In genomic region chr10:110042181-110042580, GRCh38 we compare ENCODE assay signal across 15 cellular contexts. TPM values are rescaled to one million over a fixed set of nuclear protein-coding genes. Genes with fewer than 3 reads are reported as not detected.
DNase-seq lines count a peak whose midpoint lies in the region; ATAC-seq and TF ChIP-seq lines count a peak whose summit lies in the region.
"Had no signal": no experiment of that assay in that cellular context is flagged by ENCODE, and none has a peak within 500 bp of the region (broad histone marks: within the 10 kb centered on the region; RNA-seq: fewer than 3 reads in every experiment).

No MANE protein-coding gene starts in this region.

- peak; percentile 15 for DNase-seq in Calu3
- DNase-seq in amniotic epithelial cell (ENCODE audit: low read depth), result peak; percentile 22
- DNase-seq in fibroblast of the aortic adventitia (ENCODE audit: low read depth), result peak; percentile 55
- DNase-seq in natural killer cell, result no peak
- DNase-seq in BE2C, result no peak
- no peak for DNase-seq in activated CD4-positive, alpha-beta T cell treated with anti-CD3 and anti-CD28 coated beads, Interleukin-2, amount 10 ng/mL, durations not matched to agents 24 days and 14 days
- no peak for DNase-seq in NCI-H1417 (lab: John Stamatoyannopoulos, UW)
- DNase-seq: activated CD8-positive, alpha-beta memory T cell treated with anti-CD3 and anti-CD28 coated beads, Interleukin-2, amount 50 U/mL, for 48 hours; activated naive CD4-positive, alpha-beta T cell treated with anti-CD3 and anti-CD28 coated beads, Interleukin-2, amount 50 U/mL, for 16 hours; KBM-7; NCI-H1105 treated with DMSO at 0.1 percent for 48 hours; NCI-H226 had no signal

- H3K4me3 ChIP-seq in fibroblast of the aortic adventitia (ENCODE audit: low read depth, low read length) (no peak overlapping the region), BE2C (ENCODE audit: low read depth, low read length) (no peak overlapping the region)

- no peaks in the 10 kb centered on the region for H3K27me3 ChIP-seq in BE2C

- no peak overlapping the region for H3K4me3 Mint-ChIP-seq in Calu3 (ENCODE audit: low read depth, unreplicated experiment)
- peak overlapping the region; percentile 31 for H3K4me3 Mint-ChIP-seq in natural killer cell
- no peak overlapping the region for H3K4me3 Mint-ChIP-seq in activated CD4-positive, alpha-beta T cell treated with anti-CD3 and anti-CD28 coated beads, Interleukin-2, amount 10 ng/mL, durations not matched to agents 24 days and 14 days
- H3K4me3 Mint-ChIP-seq: T-helper 1 cell treated with Interleukin-12 subunit alpha and Interleukin-12 subunit beta and Interleukin-4 antibody, amounts not matched to agents 30 μg/mL and 1 μg/mL, for 36 hours had no signal

- H3K27ac Mint-ChIP-seq in Calu3 (ENCODE audit: unreplicated experiment) (no peak overlapping the region), natural killer cell (peak overlapping the region; percentile 81 to 86)
- H3K27ac Mint-ChIP-seq in activated CD4-positive, alpha-beta T cell treated with anti-CD3 and anti-CD28 coated beads, Interleukin-2, amount 10 ng/mL, durations not matched to agents 24 days and 14 days, result no peak overlapping the region
- H3K27ac Mint-ChIP-seq: T-helper 1 cell treated with Interleukin-12 subunit alpha and Interleukin-12 subunit beta and Interleukin-4 antibody, amounts not matched to agents 30 μg/mL and 1 μg/mL, for 36 hours had no signal

- no TSS peak for BruUV-seq in Calu3 (replicated peaks; lab: Mats Ljungman, UMichigan)

- no peaks in the 10 kb centered on the region for H3K9me3 ChIP-seq in BE2C

- H3K36me3 Mint-ChIP-seq in Calu3 (ENCODE audit: insufficient read depth, unreplicated experiment) (no peaks in the 10 kb centered on the region), natural killer cell (no peaks in the 10 kb centered on the region)
- H3K36me3 Mint-ChIP-seq in activated CD4-positive, alpha-beta T cell treated with anti-CD3 and anti-CD28 coated beads, Interleukin-2, amount 10 ng/mL, durations not matched to agents 24 days and 14 days (ENCODE audit: low read depth), result peaks cover 19% of the 10 kb centered on the region

- no peak for TF ChIP-seq CTCF in Calu3 (IDR thresholded peaks at IDR 0.05; ENCODE audit: unreplicated experiment)
- TF ChIP-seq CTCF in fibroblast of the aortic adventitia (IDR thresholded peaks at IDR 0.05; ENCODE audit: insufficient read depth, low read length), result no peak
- no peak for TF ChIP-seq CTCF in natural killer cell (IDR thresholded peaks at IDR 0.05)
- TF ChIP-seq CTCF in BE2C (IDR thresholded peaks at IDR 0.05; ENCODE audit: low read depth, low read length), result no peak

- H3K4me1 Mint-ChIP-seq in Calu3 (ENCODE audit: low read depth, unreplicated experiment) (peaks cover 29% of the 10 kb centered on the region), natural killer cell (peaks cover 51 to 63% of the 10 kb centered on the region in 2 donors)
- H3K4me1 Mint-ChIP-seq in activated CD4-positive, alpha-beta T cell treated with anti-CD3 and anti-CD28 coated beads, Interleukin-2, amount 10 ng/mL, durations not matched to agents 24 days and 14 days, result peaks cover 29% of the 10 kb centered on the region

- no peaks in the 10 kb centered on the region; the same call in 1 of the 2 replicates for H3K4me1 ChIP-seq in BE2C

- intact Hi-C loops in Calu3 (cut with micrococcal nuclease; ENCODE audit: unreplicated experiment), result loop anchor here (2.0 kb wide), 1 partner anchor 35 kb away; no protein-coding TSS in a partner anchor
- intact Hi-C loops in natural killer cell (cut with micrococcal nuclease), result loop anchor here (5.0 kb wide), 2 partner anchors 35 kb away; partner anchors contain the start of gene ADD3
- intact Hi-C loops in activated CD4-positive, alpha-beta T cell treated with anti-CD3 and anti-CD28 coated beads, Interleukin-2, amount 10 ng/mL, durations not matched to agents 24 days and 14 days (cut with micrococcal nuclease), result no loop called here

- H3K36me3 ChIP-seq in BE2C, result no peaks in the 10 kb centered on the region

- H3K9me3 Mint-ChIP-seq in Calu3 (ENCODE audit: low read depth, unreplicated experiment), result no peaks in the 10 kb centered on the region
- no peaks in the 10 kb centered on the region for H3K9me3 Mint-ChIP-seq in natural killer cell
- peaks cover 3% of the 10 kb centered on the region for H3K9me3 Mint-ChIP-seq in activated CD4-positive, alpha-beta T cell treated with anti-CD3 and anti-CD28 coated beads, Interleukin-2, amount 10 ng/mL, durations not matched to agents 24 days and 14 days

- no peaks in the 10 kb centered on the region for H3K27me3 Mint-ChIP-seq in Calu3 (ENCODE audit: unreplicated experiment)
- no peaks in the 10 kb centered on the region for H3K27me3 Mint-ChIP-seq in natural killer cell (ENCODE audit: low read depth in 2 of 2)
- no peaks in the 10 kb centered on the region for H3K27me3 Mint-ChIP-seq in activated CD4-positive, alpha-beta T cell treated with anti-CD3 and anti-CD28 coated beads, Interleukin-2, amount 10 ng/mL, durations not matched to agents 24 days and 14 days

- CTCF ChIA-PET in Calu3 (lab: Charles Lee), result interaction anchor here (0.6 to 1.0 kb wide), 2 partner anchors 35 to 219 kb away, joined by 4 to 5 read pairs; no protein-coding TSS in a partner anchor

- ATAC-seq in natural killer cell, result peak in 2 of 3 donors; percentile 56 to 58
- no peak for ATAC-seq in SK-N-SH treated with all-trans-retinoic acid at 6 μM for 48 hours
- ATAC-seq: activated CD4-positive, CD25-positive, alpha-beta regulatory T cell treated with anti-CD3 and anti-CD28 coated beads, Interleukin-2, amount 50 U/mL, for 24 hours had no signal

TF ChIP-seq in SK-N-SH treated with all-trans-retinoic acid at 6 μM for 48 hours, 23 proteins besides CTCF, POLR2A, EP300 and RAD21:
- TF ChIP-seq ZFP30 (CRISPR knock-in tag; IDR thresholded peaks at IDR 0.05), result no peak
- no peak for TF ChIP-seq ARNTL (CRISPR knock-in tag; IDR thresholded peaks at IDR 0.05; ENCODE audit: borderline replicate concordance, low read depth)
- TF ChIP-seq, protein P1, sequence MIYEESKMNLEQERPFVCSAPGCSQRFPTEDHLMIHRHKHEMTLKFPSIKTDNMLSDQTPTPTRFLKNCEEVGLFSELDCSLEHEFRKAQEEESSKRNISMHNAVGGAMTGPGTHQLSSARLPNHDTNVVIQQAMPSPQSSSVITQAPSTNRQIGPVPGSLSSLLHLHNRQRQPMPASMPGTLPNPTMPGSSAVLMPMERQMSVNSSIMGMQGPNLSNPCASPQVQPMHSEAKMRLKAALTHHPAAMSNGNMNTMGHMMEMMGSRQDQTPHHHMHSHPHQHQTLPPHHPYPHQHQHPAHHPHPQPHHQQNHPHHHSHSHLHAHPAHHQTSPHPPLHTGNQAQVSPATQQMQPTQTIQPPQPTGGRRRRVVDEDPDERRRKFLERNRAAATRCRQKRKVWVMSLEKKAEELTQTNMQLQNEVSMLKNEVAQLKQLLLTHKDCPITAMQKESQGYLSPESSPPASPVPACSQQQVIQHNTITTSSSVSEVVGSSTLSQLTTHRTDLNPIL (CRISPR knock-in tag; IDR thresholded peaks at IDR 0.05; ENCODE audit: low read depth), result no peak
- TF ChIP-seq ZFP3 (CRISPR knock-in tag; IDR thresholded peaks at IDR 0.05), result no peak
- no peak for TF ChIP-seq BACH2 (CRISPR knock-in tag; IDR thresholded peaks at IDR 0.05; ENCODE audit: borderline replicate concordance)
- TF ChIP-seq, protein P2, sequence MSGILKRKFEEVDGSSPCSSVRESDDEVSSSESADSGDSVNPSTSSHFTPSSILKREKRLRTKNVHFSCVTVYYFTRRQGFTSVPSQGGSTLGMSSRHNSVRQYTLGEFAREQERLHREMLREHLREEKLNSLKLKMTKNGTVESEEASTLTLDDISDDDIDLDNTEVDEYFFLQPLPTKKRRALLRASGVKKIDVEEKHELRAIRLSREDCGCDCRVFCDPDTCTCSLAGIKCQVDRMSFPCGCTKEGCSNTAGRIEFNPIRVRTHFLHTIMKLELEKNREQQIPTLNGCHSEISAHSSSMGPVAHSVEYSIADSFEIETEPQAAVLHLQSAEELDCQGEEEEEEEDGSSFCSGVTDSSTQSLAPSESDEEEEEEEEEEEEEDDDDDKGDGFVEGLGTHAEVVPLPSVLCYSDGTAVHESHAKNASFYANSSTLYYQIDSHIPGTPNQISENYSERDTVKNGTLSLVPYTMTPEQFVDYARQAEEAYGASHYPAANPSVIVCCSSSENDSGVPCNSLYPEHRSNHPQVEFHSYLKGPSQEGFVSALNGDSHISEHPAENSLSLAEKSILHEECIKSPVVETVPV (CRISPR knock-in tag; IDR thresholded peaks at IDR 0.05), result no peak
- TF ChIP-seq, protein P3, sequence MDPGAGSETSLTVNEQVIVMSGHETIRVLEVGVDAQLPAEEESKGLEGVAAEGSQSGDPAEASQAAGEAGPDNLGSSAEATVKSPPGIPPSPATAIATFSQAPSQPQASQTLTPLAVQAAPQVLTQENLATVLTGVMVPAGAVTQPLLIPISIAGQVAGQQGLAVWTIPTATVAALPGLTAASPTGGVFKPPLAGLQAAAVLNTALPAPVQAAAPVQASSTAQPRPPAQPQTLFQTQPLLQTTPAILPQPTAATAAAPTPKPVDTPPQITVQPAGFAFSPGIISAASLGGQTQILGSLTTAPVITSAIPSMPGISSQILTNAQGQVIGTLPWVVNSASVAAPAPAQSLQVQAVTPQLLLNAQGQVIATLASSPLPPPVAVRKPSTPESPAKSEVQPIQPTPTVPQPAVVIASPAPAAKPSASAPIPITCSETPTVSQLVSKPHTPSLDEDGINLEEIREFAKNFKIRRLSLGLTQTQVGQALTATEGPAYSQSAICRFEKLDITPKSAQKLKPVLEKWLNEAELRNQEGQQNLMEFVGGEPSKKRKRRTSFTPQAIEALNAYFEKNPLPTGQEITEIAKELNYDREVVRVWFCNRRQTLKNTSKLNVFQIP (CRISPR knock-in tag; IDR thresholded peaks at IDR 0.05; ENCODE audit: borderline replicate concordance, low read depth), result no peak
- TF ChIP-seq ZC3H10 (CRISPR knock-in tag; IDR thresholded peaks at IDR 0.05), result no peak
- TF ChIP-seq ISL1 (CRISPR knock-in tag; IDR thresholded peaks at IDR 0.05), result no peak
TF ChIP-seq in SK-N-SH treated with all-trans-retinoic acid at 6 μM for 48 hours: peak in this region for 0.

RNA-seq across cellular contexts. Expression of gene ADD3, which starts 34.4 kb away (rescaled TPM):
- total RNA-seq in Calu3 (2022) (54.9 and 64.4 TPM in 2 replicates), fibroblast of the aortic adventitia (ENCODE audit: low replicate concordance) (127 and 524 TPM in 2 replicates), natural killer cell (100 to 1,000 TPM; 341 to 437 (median 344) TPM)
- 26.0 TPM for polyA plus RNA-seq in BE2C (2012; ENCODE audit: insufficient read depth, insufficient read length, low read depth)
- total RNA-seq in activated CD4-positive, alpha-beta T cell treated with anti-CD3 and anti-CD28 coated beads, Interleukin-2, amount 10 ng/mL, durations not matched to agents 24 days and 14 days, result 28.4 and 28.9 TPM in 2 replicates

Comparison
In these comparisons a context has a peak if more than half of its experiments do, and no peak if none do; other contexts are left out.
1. DNase-seq: peak in Calu3 (single experiment), amniotic epithelial cell (single experiment) and fibroblast of the aortic adventitia (single experiment); none in natural killer cell (single experiment), BE2C (single experiment), activated CD4-positive, alpha-beta T cell treated with anti-CD3 and anti-CD28 coated beads, Interleukin-2, amount 10 ng/mL, durations not matched to agents 24 days and 14 days (single experiment) and NCI-H1417 (0 of 3).
2. H3K27ac Mint-ChIP-seq: peak in natural killer cell (2 of 2); none in Calu3 (single experiment) and activated CD4-positive, alpha-beta T cell treated with anti-CD3 and anti-CD28 coated beads, Interleukin-2, amount 10 ng/mL, durations not matched to agents 24 days and 14 days (single experiment).